In the genomic region with DNA sequence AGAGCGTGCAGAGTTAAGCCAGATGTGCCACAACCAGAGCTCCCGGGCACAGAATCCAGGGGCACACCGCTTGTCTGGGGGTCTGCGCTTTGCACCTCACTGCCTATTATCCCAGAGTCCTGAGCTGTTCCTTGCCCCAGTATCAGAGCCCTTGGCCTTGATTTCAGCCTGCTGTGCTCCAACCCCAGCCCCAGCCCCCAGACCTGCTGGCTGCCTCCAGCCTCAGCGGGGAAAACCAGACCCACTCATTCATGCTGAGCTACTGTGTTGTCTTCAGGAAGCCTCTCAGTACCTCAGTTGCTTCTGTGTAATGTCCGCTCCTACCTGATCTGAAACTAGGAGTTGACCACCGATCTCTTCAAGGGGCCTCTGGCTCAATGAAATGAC, we compare ENCODE assay signal across 8 cellular contexts. TPM values are rescaled to one million over a fixed set of nuclear protein-coding genes. Genes with fewer than 3 reads are reported as not detected.
DNase-seq lines count a peak whose midpoint lies in the region; ATAC-seq and TF ChIP-seq lines count a peak whose summit lies in the region.

No MANE protein-coding gene starts in this region.

- peak overlapping the region; percentile 79 for H3K27ac Mint-ChIP-seq in CD4-positive, alpha-beta T cell
- H3K27ac Mint-ChIP-seq in activated naive CD8-positive, alpha-beta T cell treated with anti-CD3 and anti-CD28 coated beads for 36 hours, result peak overlapping the region; percentile 93

- peaks cover 61% of the 10 kb centered on the region for H3K36me3 Mint-ChIP-seq in CD4-positive, alpha-beta T cell (ENCODE audit: low read depth)
- peaks cover 32% of the 10 kb centered on the region for H3K36me3 Mint-ChIP-seq in activated naive CD8-positive, alpha-beta T cell treated with anti-CD3 and anti-CD28 coated beads for 36 hours

- intact Hi-C loops in CD4-positive, alpha-beta T cell (cut with DNase I, micrococcal nuclease), result loop anchor here in 1 of 2 experiments (10.0 kb wide), 2 partner anchors 443 to 513 kb away; no protein-coding TSS in a partner anchor
- intact Hi-C loops in lower leg skin (cut with DNase I; ENCODE audit: low total_unique reads), result no loop called here

- WGBS in lower leg skin, 2 donors, result 63 to 68% methylated on average over 7 of the region's 7 CpGs

- no peak for DNase-seq in CD4-positive, alpha-beta T cell
- peak; percentile 40 for DNase-seq in activated naive CD8-positive, alpha-beta T cell treated with anti-CD3 and anti-CD28 coated beads for 36 hours
- DNase-seq in HUDEP-2 (lab: John Stamatoyannopoulos, UW; ENCODE audit: unreplicated experiment in 76 of 76), result no peak
- DNase-seq in lower leg skin (ENCODE audit: low spot score in 2 of 2), result no peak
- DNase-seq in COLO829 (ENCODE audit: low spot score), result no peak

- peaks cover 63% of the 10 kb centered on the region for H3K4me1 ChIP-seq in mononuclear cell (ENCODE audit: insufficient read depth, low read length)

- H3K9me3 Mint-ChIP-seq in CD4-positive, alpha-beta T cell, result no peaks in the 10 kb centered on the region
- no peaks in the 10 kb centered on the region for H3K9me3 Mint-ChIP-seq in activated naive CD8-positive, alpha-beta T cell treated with anti-CD3 and anti-CD28 coated beads for 36 hours

- peaks cover 69% of the 10 kb centered on the region for H3K4me1 Mint-ChIP-seq in CD4-positive, alpha-beta T cell (ENCODE audit: low read depth)
- peaks cover 74% of the 10 kb centered on the region for H3K4me1 Mint-ChIP-seq in activated naive CD8-positive, alpha-beta T cell treated with anti-CD3 and anti-CD28 coated beads for 36 hours

- H3K4me3 Mint-ChIP-seq in CD4-positive, alpha-beta T cell, result peak overlapping the region; percentile 88
- peak overlapping the region; percentile 90 for H3K4me3 Mint-ChIP-seq in activated naive CD8-positive, alpha-beta T cell treated with anti-CD3 and anti-CD28 coated beads for 36 hours

- no peak for ATAC-seq in CD4-positive, alpha-beta T cell (ENCODE audit: poor library complexity)
- ATAC-seq in HG02642 (IDR thresholded peaks at IDR 0.05; ENCODE audit: poor library complexity, unreplicated experiment) (peak; percentile 29), HG02981 (IDR thresholded peaks at IDR 0.05; ENCODE audit: unreplicated experiment) (no peak)

- no peaks in the 10 kb centered on the region for H3K27me3 Mint-ChIP-seq in CD4-positive, alpha-beta T cell
- H3K27me3 Mint-ChIP-seq in activated naive CD8-positive, alpha-beta T cell treated with anti-CD3 and anti-CD28 coated beads for 36 hours, result no peaks in the 10 kb centered on the region

- CTCF ChIA-PET in CD4-positive, alpha-beta T cell (lab: Charles Lee), result interaction anchor here (1.1 to 3.2 kb wide), 6 partner anchors 8 to 440 kb away, joined by 3 to 21 read pairs (median 6); a partner anchor contains a TSS

- peak overlapping the region; percentile 61 for H3K27ac ChIP-seq in CD4-positive, alpha-beta T cell (ENCODE audit: low read depth, low read length)

- POLR2A ChIA-PET in CD4-positive, alpha-beta T cell (lab: Charles Lee), result interaction anchor here (0.8 to 3.5 kb wide), 11 partner anchors 8 to 192 kb away, joined by 3 to 21 read pairs (median 7); a partner anchor contains a TSS

- no peak for TF ChIP-seq POLR2A in lower leg skin (IDR thresholded peaks at IDR 0.05)

- no peak for TF ChIP-seq CTCF in CD4-positive, alpha-beta T cell (IDR thresholded peaks at IDR 0.05)
- TF ChIP-seq CTCF in lower leg skin (IDR thresholded peaks at IDR 0.05), result no peak

- H3K9me3 ChIP-seq in CD4-positive, alpha-beta T cell (ENCODE audit: control insufficient read depth, low read length), result no peaks in the 10 kb centered on the region
- no peaks in the 10 kb centered on the region for H3K9me3 ChIP-seq in mononuclear cell (ENCODE audit: low read depth, low read length)

- no peaks in the 10 kb centered on the region for H3K27me3 ChIP-seq in CD4-positive, alpha-beta T cell (ENCODE audit: control insufficient read depth, insufficient read depth, low read length)
- no peaks in the 10 kb centered on the region for H3K27me3 ChIP-seq in mononuclear cell (ENCODE audit: insufficient read depth, low read length)

- H3K4me3 ChIP-seq in mononuclear cell (ENCODE audit: low read length) (peak overlapping the region; percentile 62), lower leg skin (ENCODE audit: low read depth, poor library complexity, severe bottlenecking) (no peak overlapping the region)

RNA-seq across cellular contexts. Expression of a gene that starts 1.1 kb away (rescaled TPM):
- total RNA-seq in CD4-positive, alpha-beta T cell, result 10 to 100 TPM; 27.9 to 29.8 TPM
- 10 to 100 TPM; 18.7 to 19.8 TPM for total RNA-seq in activated naive CD8-positive, alpha-beta T cell treated with anti-CD3 and anti-CD28 coated beads for 36 hours
- total RNA-seq in mononuclear cell, result 13.1 TPM
- 10 to 100 TPM in 3 of 4 donors, 1 to 10 TPM in 1; 6.1 to 21.4 (median 12.2) TPM for total RNA-seq in lower leg skin

RNA-seq across cellular contexts. Expression of a gene that starts 35.9 kb away (rescaled TPM):
- 100 to 1,000 TPM; 153 to 156 TPM for total RNA-seq in CD4-positive, alpha-beta T cell
- 100 to 1,000 TPM; 223 to 226 TPM for total RNA-seq in activated naive CD8-positive, alpha-beta T cell treated with anti-CD3 and anti-CD28 coated beads for 36 hours
- total RNA-seq in mononuclear cell, result 209 TPM
- total RNA-seq in lower leg skin, result 100 to 1,000 TPM in 1 of 4 donors, 10 to 100 TPM in 3; 81.3 to 102 (median 86.1) TPM
